ENCODE assay signal across 12 cellular contexts in genomic region chr7:94276046-94276445, GRCh38.
A peak's percentile ranks its signal among the peaks of the same experiment; 100 is the strongest.
DNase-seq lines count a peak whose midpoint lies in the region; ATAC-seq and TF ChIP-seq lines count a peak whose summit lies in the region.
"Had no signal": no experiment of that assay in that cellular context is flagged by ENCODE, and none has a peak within 500 bp of the region (broad histone marks: within the 10 kb centered on the region; RNA-seq: fewer than 3 reads in every experiment).

No MANE protein-coding gene starts in this region.

- H3K4me3 Mint-ChIP-seq in stimulated activated memory B cell treated with anti-CD40 and anti-IgM and Interleukin-4, amounts not matched to agents 10 μg/mL and 1 μg/mL and 100 μg/mL, for 72 hours, result no peak overlapping the region
- H3K4me3 Mint-ChIP-seq: B cell; CD8-positive, alpha-beta T cell; HFFc6 had no signal

- DNase-seq in cardiac muscle cell (ENCODE audit: low read depth in 1 of 2, low spot score in 1 of 2) (peak; percentile 52 to 63), right atrium auricular region (ENCODE audit: low spot score) (no peak), fibroblast of pulmonary artery (ENCODE audit: low read depth) (peak; percentile 58), medulla oblongata (ENCODE audit: extremely low spot score) (peak; percentile 8)
- DNase-seq in stimulated activated CD4-positive, alpha-beta T cell treated with anti-CD3 and anti-CD28 coated beads, Interleukin-2, amount 100 ng/mL, for 48 hours, result no peak
- DNase-seq: CD8-positive, alpha-beta T cell; KBM-7; NCI-H1048 had no signal

- H3K27me3 Mint-ChIP-seq in stimulated activated memory B cell treated with anti-CD40 and anti-IgM and Interleukin-4, amounts not matched to agents 10 μg/mL and 1 μg/mL and 100 μg/mL, for 72 hours, result peaks cover 9% of the 10 kb centered on the region

- H3K9me3 Mint-ChIP-seq in stimulated activated memory B cell treated with anti-CD40 and anti-IgM and Interleukin-4, amounts not matched to agents 10 μg/mL and 1 μg/mL and 100 μg/mL, for 72 hours, result no peaks in the 10 kb centered on the region
- H3K9me3 Mint-ChIP-seq: CD8-positive, alpha-beta T cell; HFFc6 had no signal

- H3K36me3 Mint-ChIP-seq in stimulated activated memory B cell treated with anti-CD40 and anti-IgM and Interleukin-4, amounts not matched to agents 10 μg/mL and 1 μg/mL and 100 μg/mL, for 72 hours, result no peaks in the 10 kb centered on the region
- H3K36me3 Mint-ChIP-seq: CD8-positive, alpha-beta T cell had no signal

- H3K27me3 ChIP-seq in cardiac muscle cell (no peaks in the 10 kb centered on the region), right atrium auricular region (no peaks in the 10 kb centered on the region)

- H3K9me3 ChIP-seq in cardiac muscle cell (ENCODE audit: low read depth) (no peaks in the 10 kb centered on the region), right atrium auricular region (no peaks in the 10 kb centered on the region)

- H3K4me3 ChIP-seq in cardiac muscle cell (no peak overlapping the region), right atrium auricular region (no peak overlapping the region), fibroblast of pulmonary artery (replicated peaks; ENCODE audit: low read depth, low read length) (no peak overlapping the region)

- TF ChIP-seq CTCF in cardiac muscle cell (IDR thresholded peaks at IDR 0.05; ENCODE audit: low read depth, low read length) (no peak), right atrium auricular region (IDR thresholded peaks at IDR 0.05) (no peak), fibroblast of pulmonary artery (IDR thresholded peaks at IDR 0.05; ENCODE audit: low read length, missing control alignments) (no peak)

- H3K27ac ChIP-seq in cardiac muscle cell, result peak overlapping the region; percentile 36
- no peak overlapping the region for H3K27ac ChIP-seq in right atrium auricular region

- no peak overlapping the region for H3K27ac Mint-ChIP-seq in stimulated activated memory B cell treated with anti-CD40 and anti-IgM and Interleukin-4, amounts not matched to agents 10 μg/mL and 1 μg/mL and 100 μg/mL, for 72 hours
- H3K27ac Mint-ChIP-seq: B cell; CD8-positive, alpha-beta T cell; HFFc6 had no signal

- H3K4me1 Mint-ChIP-seq in stimulated activated memory B cell treated with anti-CD40 and anti-IgM and Interleukin-4, amounts not matched to agents 10 μg/mL and 1 μg/mL and 100 μg/mL, for 72 hours, result no peaks in the 10 kb centered on the region
- H3K4me1 Mint-ChIP-seq: B cell had no signal

- ATAC-seq in stimulated activated memory B cell treated with anti-CD40 and anti-IgM and Interleukin-4, amounts not matched to agents 10 μg/mL and 1 μg/mL and 100 μg/mL, for 72 hours, result no peak
- ATAC-seq in GM18861 (IDR thresholded peaks at IDR 0.05; ENCODE audit: unreplicated experiment), result no peak
- ATAC-seq: CD8-positive, alpha-beta T cell had no signal

- H3K4me1 ChIP-seq in cardiac muscle cell (ENCODE audit: low read depth), result peaks cover 28% of the 10 kb centered on the region
- H3K4me1 ChIP-seq in right atrium auricular region, result peaks cover 0 to 3% of the 10 kb centered on the region in 2 donors

- H3K36me3 ChIP-seq in cardiac muscle cell (no peaks in the 10 kb centered on the region), right atrium auricular region (no peaks in the 10 kb centered on the region)

Comparison
In these comparisons a context has a peak if more than half of its experiments do, and no peak if none do; other contexts are left out.
1. DNase-seq: peak in cardiac muscle cell (2 of 2), fibroblast of pulmonary artery (single experiment) and medulla oblongata (single experiment); none in right atrium auricular region (single experiment) and stimulated activated CD4-positive, alpha-beta T cell treated with anti-CD3 and anti-CD28 coated beads, Interleukin-2, amount 100 ng/mL, for 48 hours (0 of 2).